18 cellular contexts compared by ENCODE assay signal in the genomic region with DNA sequence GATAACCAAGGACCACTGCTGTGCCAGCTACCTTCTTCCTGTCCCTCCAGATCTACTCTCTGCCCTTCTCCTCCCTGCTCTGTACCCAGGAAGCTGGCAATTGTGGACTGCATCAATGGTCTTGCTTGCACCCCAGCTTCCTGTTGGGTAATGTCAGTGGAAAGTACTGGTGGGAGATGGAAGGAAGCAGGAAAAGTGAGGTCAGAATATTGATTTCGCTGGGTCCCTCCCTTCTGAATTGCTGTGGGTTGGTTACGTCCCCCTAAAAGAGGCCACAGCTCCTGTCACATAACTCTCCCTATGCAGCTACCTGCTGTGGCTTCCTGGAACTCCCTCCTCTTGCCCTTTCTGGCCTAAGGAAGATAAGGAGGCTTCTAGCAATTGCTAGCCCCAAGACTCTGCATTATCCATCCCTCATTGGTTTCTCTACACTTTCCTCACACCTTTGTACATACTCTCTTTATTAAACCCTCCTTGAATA.
"Had no signal": no experiment of that assay in that cellular context is flagged by ENCODE, and none has a peak within 500 bp of the region (broad histone marks: within the 10 kb centered on the region; RNA-seq: fewer than 3 reads in every experiment).

No MANE protein-coding gene starts in this region.

- H3K4me3 Mint-ChIP-seq: endodermal cell; naive thymus-derived CD8-positive, alpha-beta T cell; stimulated activated memory B cell treated with anti-CD40 and anti-IgM and Interleukin-4, amounts not matched to agents 10 μg/mL and 1 μg/mL and 100 μg/mL, for 72 hours; stimulated activated naive CD8-positive, alpha-beta T cell treated with anti-CD3 and anti-CD28 coated beads, Interleukin-15, Interleukin-2, amounts not matched to agents 100 ng/mL and 50 ng/mL, for 24 hours had no signal

- H3K36me3 Mint-ChIP-seq: naive thymus-derived CD8-positive, alpha-beta T cell; stimulated activated memory B cell treated with anti-CD40 and anti-IgM and Interleukin-4, amounts not matched to agents 10 μg/mL and 1 μg/mL and 100 μg/mL, for 72 hours had no signal

- H3K36me3 ChIP-seq: spleen, transverse colon had no signal

- H3K4me1 Mint-ChIP-seq: naive thymus-derived CD8-positive, alpha-beta T cell; stimulated activated memory B cell treated with anti-CD40 and anti-IgM and Interleukin-4, amounts not matched to agents 10 μg/mL and 1 μg/mL and 100 μg/mL, for 72 hours had no signal

- H3K27ac ChIP-seq: coronary artery, spleen, transverse colon had no signal

- H3K27me3 ChIP-seq: transverse colon had no signal

- DNase-seq: effector CD4-positive, alpha-beta T cell; endodermal cell; foreskin melanocyte; head of caudate nucleus; hippocampal formation; kidney glomerular epithelial cell; mucosa of descending colon; naive thymus-derived CD8-positive, alpha-beta T cell; posterior cingulate gyrus; spleen; stimulated activated CD4-positive, alpha-beta T cell treated with anti-CD3 and anti-CD28 coated beads, Interleukin-15, amount 100 ng/mL, for 24 hours; stimulated activated CD4-positive, alpha-beta T cell treated with anti-CD3 and anti-CD28 coated beads, Interleukin-1b, Interleukin-23, amount 100 ng/mL, for 48 hours; stimulated activated CD4-positive, alpha-beta T cell treated with anti-CD3 and anti-CD28 coated beads, Interleukin-4, amount 100 ng/mL, for 24 hours; transverse colon had no signal

- H3K4me1 ChIP-seq: spleen, transverse colon had no signal

- H3K4me3 ChIP-seq: coronary artery, mucosa of descending colon, spleen, transverse colon had no signal

- ATAC-seq: mucosa of descending colon; naive thymus-derived CD8-positive, alpha-beta T cell; sciatic nerve; stimulated activated memory B cell treated with anti-CD40 and anti-IgM and Interleukin-4, amounts not matched to agents 10 μg/mL and 1 μg/mL and 100 μg/mL, for 72 hours had no signal

- H3K27ac Mint-ChIP-seq: endodermal cell; naive thymus-derived CD8-positive, alpha-beta T cell; stimulated activated memory B cell treated with anti-CD40 and anti-IgM and Interleukin-4, amounts not matched to agents 10 μg/mL and 1 μg/mL and 100 μg/mL, for 72 hours; stimulated activated naive CD8-positive, alpha-beta T cell treated with anti-CD3 and anti-CD28 coated beads, Interleukin-15, Interleukin-2, amounts not matched to agents 100 ng/mL and 50 ng/mL, for 24 hours had no signal

- H3K27me3 Mint-ChIP-seq: stimulated activated memory B cell treated with anti-CD40 and anti-IgM and Interleukin-4, amounts not matched to agents 10 μg/mL and 1 μg/mL and 100 μg/mL, for 72 hours had no signal

- H3K9me3 ChIP-seq: mucosa of descending colon, transverse colon had no signal
